In the genomic region with DNA sequence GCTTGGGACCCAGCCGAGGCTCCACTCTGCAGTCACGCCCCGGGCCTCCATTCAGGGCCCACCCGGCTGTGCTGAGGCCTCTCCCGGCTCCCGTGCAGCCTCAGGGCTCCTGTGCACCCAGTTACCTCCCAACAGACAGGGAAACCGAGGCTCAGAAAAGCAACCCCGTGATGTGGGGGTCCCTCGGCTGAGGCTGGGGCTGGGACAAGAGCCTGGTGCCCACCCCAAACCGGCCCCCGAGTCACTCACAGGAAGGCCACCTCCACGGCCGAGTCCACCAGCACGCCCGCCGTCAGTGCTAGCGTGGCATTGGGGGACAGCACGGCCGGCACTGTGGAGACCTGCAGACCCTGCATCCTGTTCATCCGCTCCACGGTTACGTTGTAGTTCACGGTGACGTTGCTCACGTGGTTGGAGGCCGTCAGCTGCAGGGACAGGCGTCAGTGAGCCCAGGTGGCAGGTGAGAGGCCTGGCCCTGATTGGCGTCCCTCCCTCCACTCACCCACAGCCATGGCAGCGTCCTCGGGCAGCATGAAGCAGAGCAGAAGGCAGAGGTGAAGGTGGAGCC, we compare ENCODE assay signal across 11 cellular contexts. TPM values are rescaled to one million over a fixed set of nuclear protein-coding genes. Genes with fewer than 3 reads are reported as not detected.
A peak's percentile ranks its signal among the peaks of the same experiment; 100 is the strongest.
DNase-seq lines count a peak whose midpoint lies in the region; ATAC-seq, FAIRE-seq and TF ChIP-seq lines count a peak whose summit lies in the region.
"Not testable (repeated sequence)": the region's sequence is repeated elsewhere in the genome, so short reads cannot be mapped to it uniquely, and the experiment has no call there.
"Had no signal": no experiment of that assay in that cellular context is flagged by ENCODE, and none has a peak within 500 bp of the region (broad histone marks: within the 10 kb centered on the region; RNA-seq: fewer than 3 reads in every experiment).

No MANE protein-coding gene starts in this region.

- not testable (repeated sequence) for H3K27ac ChIP-seq in HEK293 (ENCODE audit: extremely low read depth, low read depth, low read length); K562 (ENCODE audit: extremely low read depth, low read depth, low read length); kidney (ENCODE audit: low read depth in 2 of 2, low read length in 2 of 2); osteoblast (ENCODE audit: low read depth, low read length); trophoblast cell (ENCODE audit: low read depth, low read length); spleen

- H3K27me3 ChIP-seq in K562 (ENCODE audit: control insufficient read depth in 2 of 2, insufficient read depth in 2 of 2, low read length in 2 of 2); osteoblast (ENCODE audit: insufficient read depth, low read length); trophoblast cell (ENCODE audit: insufficient read depth, low read length); spleen (replicated peaks in 1 of 7): not testable (repeated sequence)

- not testable (repeated sequence) for H3K4me1 ChIP-seq in HEK293 (ENCODE audit: control insufficient read depth, insufficient read depth, low read length); kidney (ENCODE audit: control insufficient read depth in 1 of 2, insufficient read depth in 1 of 2, low read depth in 1 of 2, low read length in 2 of 2); osteoblast (ENCODE audit: insufficient read depth, low read length); trophoblast cell (ENCODE audit: control insufficient read depth in 1 of 2, insufficient read depth in 2 of 2, low read length in 2 of 2)
- peaks cover 0 to 17% of the 10 kb centered on the region in 2 experiments; a peak in 1 of 5 replicates for H3K4me1 ChIP-seq in K562 (replicated peaks in 1 of 2; ENCODE audit: control insufficient read depth in 2 of 2, insufficient read depth in 2 of 2, low read length in 2 of 2)
- peaks cover 0 to 23% (median 8%) of the 10 kb centered on the region in 6 donors for H3K4me1 ChIP-seq in spleen

- not testable (repeated sequence) for FAIRE-seq in K562 (lab: Jason Lieb, UNC); kidney (lab: Jason Lieb, UNC)

- H4K91ac ChIP-seq in trophoblast cell (ENCODE audit: low read depth, low read length), result not testable (repeated sequence)

- WGBS in K562 (ENCODE audit: insufficient coverage, low coverage, missing lambda C conversion rate), result 90% methylated on average over 9 of the region's 30 CpGs
- no CpG with 5 or more reads among the region's 30 CpGs for WGBS in trophoblast cell (ENCODE audit: extremely low coverage, insufficient coverage, insufficient read length)
- 71 to 93% (median 91%) methylated on average over 13 to 30 of the region's 30 CpGs; no CpG with 5 or more reads in 1 of the 5 donors for WGBS in spleen, 5 donors

- CTCF ChIA-PET in HEK293 (lab: Yijun Ruan, JAX), result not testable (repeated sequence)
- CTCF ChIA-PET in K562 (lab: Yijun Ruan, JAX; ENCODE audit: low intra/inter-chr PET ratio), result interaction anchor here (0.6 kb wide), 1 partner anchor 659 kb away, joined by 3 read pairs; no protein-coding TSS in a partner anchor

- POLR2A ChIA-PET in HEK293 (lab: Yijun Ruan, JAX); K562 (lab: Yijun Ruan, JAX): not testable (repeated sequence)

- not testable (repeated sequence) for H3K4me2 ChIP-seq in K562 (ENCODE audit: insufficient read depth, low read length); osteoblast (ENCODE audit: insufficient read depth, low read length); trophoblast cell (ENCODE audit: low read length)

- in situ Hi-C loops in K562 (cut with MboI), result not testable (repeated sequence)

- not testable (repeated sequence) for ATAC-seq in K562

- not testable (repeated sequence) for H3K9me3 ChIP-seq in HEK293 (ENCODE audit: control insufficient read depth, insufficient read depth, low read depth, low read length); K562 (replicated peaks; ENCODE audit: control insufficient read depth, insufficient read depth, low read depth, low read length); kidney (ENCODE audit: control insufficient read depth in 1 of 2, low read length in 2 of 2); osteoblast (ENCODE audit: low read depth, low read length); trophoblast cell (ENCODE audit: insufficient read depth, low read depth, low read length); spleen

- not testable (repeated sequence) for H3K79me2 ChIP-seq in K562 (ENCODE audit: control insufficient read depth, insufficient read depth, low read length); trophoblast cell (ENCODE audit: control insufficient read depth, insufficient read depth, low read length, poor library complexity)
- H3K79me2 ChIP-seq in osteoblast (ENCODE audit: insufficient read depth, low read length), result peaks cover 22% of the 10 kb centered on the region

- BruUV-seq in K562 (replicated peaks; lab: Mats Ljungman, UMichigan), result not testable (repeated sequence)

- H4K20me1 ChIP-seq in K562 (replicated peaks; ENCODE audit: control insufficient read depth, insufficient read depth, low read length); osteoblast (ENCODE audit: insufficient read depth, low read length): not testable (repeated sequence)

- not testable (repeated sequence) for TF ChIP-seq POLR2A in K562 (conservative IDR thresholded peaks at IDR 0.05); spleen (IDR thresholded peaks at IDR 0.05)

- DNase-seq in K562 (ENCODE audit: extremely low read depth in 1 of 4, low spot score in 3 of 4); trophoblast cell: not testable (repeated sequence)
- DNase-seq in kidney, result peak; percentile 47
- DNase-seq in osteoblast (ENCODE audit: insufficient read length, low spot score, missing footprints), result peak; percentile 36
- DNase-seq in spleen, result peak; percentile 58

- H2AK5ac ChIP-seq in trophoblast cell (ENCODE audit: low read length), result not testable (repeated sequence)

- H2BK120ac ChIP-seq in trophoblast cell (ENCODE audit: insufficient read depth, low read length, poor library complexity), result not testable (repeated sequence)

- intact Hi-C loops in K562 (cut with micrococcal nuclease); kidney (cut with DNase I); spleen (cut with DNase I; ENCODE audit: low total_unique reads): not testable (repeated sequence)

- not testable (repeated sequence) for H3K4me3 ChIP-seq in HEK293 (ENCODE audit: low read depth, low read length); K562; kidney (ENCODE audit: low read length in 2 of 2); osteoblast (ENCODE audit: insufficient read depth, low read length); spleen
- H3K4me3 ChIP-seq in trophoblast cell (ENCODE audit: low read depth, low read length), result peak overlapping the region; percentile 20

- not testable (repeated sequence) for H3K9ac ChIP-seq in K562 (ENCODE audit: insufficient read depth in 1 of 2, low read depth in 2 of 2, low read length in 2 of 2); kidney (ENCODE audit: low read length in 2 of 2); trophoblast cell (ENCODE audit: low read length)

- TF ChIP-seq CTCF in HEK293 (tag by site-specific recombination; IDR thresholded peaks at IDR 0.05); K562 (IDR thresholded peaks at IDR 0.05 in 2 of 3, conservative IDR thresholded peaks at IDR 0.05 in 1 of 3; ENCODE audit: insufficient read depth in 2 of 3, low read depth in 1 of 3, low read length in 3 of 3); kidney (IDR thresholded peaks at IDR 0.05; ENCODE audit: borderline replicate concordance, extremely low read depth, insufficient read depth); osteoblast (IDR thresholded peaks at IDR 0.05; ENCODE audit: extremely low read depth, low read depth, low read length); spleen (IDR thresholded peaks at IDR 0.05 in 8 of 11, conservative IDR thresholded peaks at IDR 0.05 in 3 of 11): not testable (repeated sequence)

- H3K14ac ChIP-seq in trophoblast cell (ENCODE audit: low read length), result not testable (repeated sequence)

- TF ChIP-seq RAD21 in K562 (CRISPR knock-in tag; conservative IDR thresholded peaks at IDR 0.05 in 1 of 2, IDR thresholded peaks at IDR 0.05 in 1 of 2), result not testable (repeated sequence)

- H3K18ac ChIP-seq in trophoblast cell (ENCODE audit: low read length), result not testable (repeated sequence)

- peaks cover 0 to 29% of the 10 kb centered on the region in 2 experiments; a peak in 1 of 3 replicates for H3K36me3 ChIP-seq in HEK293 (ENCODE audit: control insufficient read depth in 2 of 2, insufficient read depth in 1 of 2, low read length in 2 of 2)
- peaks cover 22% of the 10 kb centered on the region; the same call in 1 of the 3 replicates for H3K36me3 ChIP-seq in K562 (ENCODE audit: control insufficient read depth, insufficient read depth, low read length)
- not testable (repeated sequence) for H3K36me3 ChIP-seq in kidney (ENCODE audit: control insufficient read depth in 1 of 2, insufficient read depth in 2 of 2, low read length in 2 of 2); osteoblast (ENCODE audit: insufficient read depth, low read length)
- H3K36me3 ChIP-seq in trophoblast cell (ENCODE audit: control insufficient read depth in 1 of 2, insufficient read depth in 2 of 2, low read length in 2 of 2), result peaks cover 52 to 64% of the 10 kb centered on the region in 2 experiments
- peaks cover 0 to 94% (median 56%) of the 10 kb centered on the region in 6 donors for H3K36me3 ChIP-seq in spleen

- not testable (repeated sequence) for H3K4ac ChIP-seq in trophoblast cell (ENCODE audit: low read depth, low read length)

- H4K8ac ChIP-seq in trophoblast cell (ENCODE audit: low read depth, low read length), result not testable (repeated sequence)

- H2AFZ ChIP-seq in K562 (ENCODE audit: low read depth, low read length); osteoblast (ENCODE audit: low read length); trophoblast cell (ENCODE audit: insufficient read depth, low read length, poor library complexity): not testable (repeated sequence)

- TF ChIP-seq EP300 in K562 (IDR thresholded peaks at IDR 0.05; ENCODE audit: low read length), result not testable (repeated sequence)

- H3K9me1 ChIP-seq in K562 (ENCODE audit: control insufficient read depth, insufficient read depth, low read length), result not testable (repeated sequence)

- H2BK5ac ChIP-seq in trophoblast cell (ENCODE audit: low read depth, low read length, poor library complexity), result not testable (repeated sequence)

- H4K12ac ChIP-seq in trophoblast cell (ENCODE audit: low read depth, low read length), result not testable (repeated sequence)

- H2BK12ac ChIP-seq in trophoblast cell (ENCODE audit: low read length), result not testable (repeated sequence)

- not testable (repeated sequence) for H3K23ac ChIP-seq in trophoblast cell (ENCODE audit: low read length)

- not testable (repeated sequence) for H3K79me1 ChIP-seq in trophoblast cell (ENCODE audit: low read length)

RNA-seq across cellular contexts. Expression of a gene that starts 23.1 kb away (rescaled TPM):
- 153 and 616 TPM in 2 replicates for total RNA-seq in K562 (2011; cell fraction: chromatin; rRNA removed; ENCODE audit: low replicate concordance)
- total RNA-seq in K562 (2011; cell fraction: nucleolus; rRNA removed), result 429 and 449 TPM in 2 replicates
- 168 and 178 TPM in 2 replicates for total RNA-seq in K562 (2011; cell fraction: nucleoplasm; rRNA removed)
- total RNA-seq in K562 (2014; rRNA removed), result 35.9 and 37.1 TPM in 2 replicates
- total RNA-seq in K562 (2014; rRNA removed; fragmentation: Illumina TruSeq; extraction: Trizol), result 4.5 and 7.0 TPM in 2 replicates
- total RNA-seq in K562 (2015; rRNA removed; fragmentation: Illumina TruSeq; extraction: Trizol), result 20.2 and 23.9 TPM in 2 replicates
- total RNA-seq in K562 (2021), result 65.5 and 93.5 TPM in 2 replicates
- 12.6 and 21.4 TPM in 2 replicates for polyA plus RNA-seq in K562 (2011; rRNA removed)
- polyA plus RNA-seq in K562 (2011; cell fraction: cytosol; rRNA removed), result 19.4 and 51.6 TPM in 2 replicates
- polyA plus RNA-seq in K562 (2011; cell fraction: nucleus; rRNA removed), result 204 and 342 TPM in 2 replicates
- polyA plus RNA-seq in K562 (2012), result 41.5 and 96.4 TPM in 2 replicates
- 6.9 and 21.8 TPM in 2 replicates for polyA plus RNA-seq in K562 (2014; fragmentation: Illumina TruSeq; extraction: Trizol)
- under 1 TPM; 0.23 to 0.28 TPM for polyA plus RNA-seq in K562 (2014; fragmentation: Nextera tagmentation; extraction: Ambion mirVana)
- 42.3 and 54.4 TPM in 2 replicates for polyA plus RNA-seq in K562 (2014; rRNA removed)
- 11.9 and 18.2 TPM in 2 replicates for polyA minus RNA-seq in K562 (2011; rRNA and poly(A)+ RNA removed)
- 46.2 and 53.6 TPM in 2 replicates for polyA minus RNA-seq in K562 (2011; cell fraction: cytosol; rRNA and poly(A)+ RNA removed)
- polyA minus RNA-seq in K562 (2011; cell fraction: nucleus; rRNA and poly(A)+ RNA removed), result 87.5 and 110 TPM in 2 replicates
- 88.3 TPM for total RNA-seq in kidney
- 16.2 TPM for polyA plus RNA-seq in kidney (ENCODE audit: insufficient read depth, low read depth, low replicate concordance)
- total RNA-seq in osteoblast, result 139 and 180 TPM in 2 replicates
- polyA plus RNA-seq in trophoblast cell (2013), result 23.3 and 23.8 TPM in 2 replicates
- total RNA-seq in spleen, result 100 to 1,000 TPM in 2 of 7 donors, 10 to 100 TPM in 5; 64.0 to 124 (median 95.3) TPM
- polyA plus RNA-seq in spleen, result 10 to 100 TPM; 14.0 to 60.9 (median 18.5) TPM

RNA-seq across cellular contexts. Expression of a gene that starts 35.8 kb away (rescaled TPM):
- total RNA-seq in K562 (2011; cell fraction: chromatin; rRNA removed; ENCODE audit: low replicate concordance), result 8.2 and 15.9 TPM in 2 replicates
- total RNA-seq in K562 (2011; cell fraction: nucleolus; rRNA removed), result 15.8 and 18.8 TPM in 2 replicates
- total RNA-seq in K562 (2011; cell fraction: nucleoplasm; rRNA removed), result 11.4 and 14.5 TPM in 2 replicates
- total RNA-seq in K562 (2014; rRNA removed), result 2.9 and 3.5 TPM in 2 replicates
- 0.58 and 0.77 TPM in 2 replicates for total RNA-seq in K562 (2014; rRNA removed; fragmentation: Illumina TruSeq; extraction: Trizol)
- 0.94 and 1.8 TPM in 2 replicates for total RNA-seq in K562 (2015; rRNA removed; fragmentation: Illumina TruSeq; extraction: Trizol)
- 3.0 and 3.1 TPM in 2 replicates for total RNA-seq in K562 (2021)
- 5.3 and 13.0 TPM in 2 replicates for polyA plus RNA-seq in K562 (2011; rRNA removed)
- polyA plus RNA-seq in K562 (2011; cell fraction: cytosol; rRNA removed), result 4.8 and 7.7 TPM in 2 replicates
- 65.3 and 85.4 TPM in 2 replicates for polyA plus RNA-seq in K562 (2011; cell fraction: nucleus; rRNA removed)
- polyA plus RNA-seq in K562 (2012), result 6.6 and 10.4 TPM in 2 replicates
- 2.1 and 2.2 TPM in 2 replicates for polyA plus RNA-seq in K562 (2014; fragmentation: Illumina TruSeq; extraction: Trizol)
- polyA plus RNA-seq in K562 (2014; fragmentation: Nextera tagmentation; extraction: Ambion mirVana), result under 1 TPM; 0.25 to 0.63 TPM
- 3.8 and 6.1 TPM in 2 replicates for polyA plus RNA-seq in K562 (2014; rRNA removed)
- 1.2 and 2.2 TPM in 2 replicates for polyA minus RNA-seq in K562 (2011; rRNA and poly(A)+ RNA removed)
- 1.8 TPM in 1 of 2 replicates, not detected in the other for polyA minus RNA-seq in K562 (2011; cell fraction: cytosol; rRNA and poly(A)+ RNA removed)
- polyA minus RNA-seq in K562 (2011; cell fraction: nucleus; rRNA and poly(A)+ RNA removed), result 4.6 and 8.0 TPM in 2 replicates
- 1.5 TPM for total RNA-seq in kidney
- polyA plus RNA-seq in kidney (ENCODE audit: insufficient read depth, low read depth, low replicate concordance), result 3.0 TPM
- total RNA-seq in osteoblast, result 0.36 and 0.59 TPM in 2 replicates
- polyA plus RNA-seq in trophoblast cell (2013), result 0.60 and 0.65 TPM in 2 replicates
- 1 to 10 TPM in 4 of 7 donors, under 1 TPM in 2, not detected in 1; 0.26 to 7.9 (median 1.2) TPM for total RNA-seq in spleen
- 1 to 10 TPM in 2 of 3 donors, under 1 TPM in 1; 0.91 to 1.5 (median 1.4) TPM for polyA plus RNA-seq in spleen
- total RNA-seq: A172; CD4-positive, alpha-beta T cell; CD4-positive, CD25-positive, alpha-beta regulatory T cell; CD8-positive, alpha-beta T cell had no signal
- polyA plus RNA-seq: CD14-positive monocyte had no signal

RNA-seq across cellular contexts. Expression of a gene that starts 43.0 kb away (rescaled TPM):
- total RNA-seq in K562 (2011; cell fraction: chromatin; rRNA removed; ENCODE audit: low replicate concordance), result 31.9 and 110 TPM in 2 replicates
- total RNA-seq in K562 (2011; cell fraction: nucleolus; rRNA removed), result 74.5 and 76.3 TPM in 2 replicates
- total RNA-seq in K562 (2011; cell fraction: nucleoplasm; rRNA removed), result 45.7 and 51.9 TPM in 2 replicates
- total RNA-seq in K562 (2014; rRNA removed), result 55.5 and 79.2 TPM in 2 replicates
- total RNA-seq in K562 (2014; rRNA removed; fragmentation: Illumina TruSeq; extraction: Trizol), result 24.3 and 29.9 TPM in 2 replicates
- total RNA-seq in K562 (2015; rRNA removed; fragmentation: Illumina TruSeq; extraction: Trizol), result 42.8 and 45.9 TPM in 2 replicates
- 109 and 113 TPM in 2 replicates for total RNA-seq in K562 (2021)
- polyA plus RNA-seq in K562 (2011; rRNA removed), result 41.6 and 61.6 TPM in 2 replicates
- 63.2 and 103 TPM in 2 replicates for polyA plus RNA-seq in K562 (2011; cell fraction: cytosol; rRNA removed)
- polyA plus RNA-seq in K562 (2011; cell fraction: nucleus; rRNA removed), result 105 and 141 TPM in 2 replicates
- 99.7 and 110 TPM in 2 replicates for polyA plus RNA-seq in K562 (2012)
- 40.8 and 76.8 TPM in 2 replicates for polyA plus RNA-seq in K562 (2014; fragmentation: Illumina TruSeq; extraction: Trizol)
- polyA plus RNA-seq in K562 (2014; fragmentation: Nextera tagmentation; extraction: Ambion mirVana), result 1 to 10 TPM; 1.1 to 1.5 TPM
- 55.5 and 63.3 TPM in 2 replicates for polyA plus RNA-seq in K562 (2014; rRNA removed)
- 24.9 and 30.1 TPM in 2 replicates for polyA minus RNA-seq in K562 (2011; rRNA and poly(A)+ RNA removed)
- 51.2 and 66.0 TPM in 2 replicates for polyA minus RNA-seq in K562 (2011; cell fraction: cytosol; rRNA and poly(A)+ RNA removed)
- polyA minus RNA-seq in K562 (2011; cell fraction: nucleus; rRNA and poly(A)+ RNA removed), result 25.8 and 29.9 TPM in 2 replicates
- total RNA-seq in kidney, result 66.8 TPM
- 26.1 TPM for polyA plus RNA-seq in kidney (ENCODE audit: insufficient read depth, low read depth, low replicate concordance)
- 49.5 and 56.1 TPM in 2 replicates for total RNA-seq in osteoblast
- polyA plus RNA-seq in trophoblast cell (2013), result 109 and 111 TPM in 2 replicates
- 10 to 100 TPM; 41.5 to 63.9 (median 50.9) TPM for total RNA-seq in spleen
- 10 to 100 TPM; 22.0 to 37.6 (median 23.3) TPM for polyA plus RNA-seq in spleen
